ENCODE assay signal across 8 cellular contexts in genomic region chr9:17810728-17811634, GRCh38.
A peak's percentile ranks its signal among the peaks of the same experiment; 100 is the strongest.
DNase-seq lines count a peak whose midpoint lies in the region; ATAC-seq, FAIRE-seq and TF ChIP-seq lines count a peak whose summit lies in the region.

No MANE protein-coding gene starts in this region.

- POLR2A ChIA-PET in H1 (lab: Charles Lee; ENCODE audit: partially characterized antibody) = no interaction called here

- peak; percentile 93 for TF ChIP-seq CTCF in D721Med (IDR thresholded peaks at IDR 0.05; ENCODE audit: insufficient read depth, missing control alignments)
- TF ChIP-seq CTCF in MM.1S (IDR thresholded peaks at IDR 0.05; ENCODE audit: low read length) = peak; percentile 63
- peak in 2 of 3 experiments; percentile 63 to 79; a peak in 3 of 4 replicates for TF ChIP-seq CTCF in H1 (IDR thresholded peaks at IDR 0.05; ENCODE audit: control extremely low read depth in 1 of 3, insufficient read depth in 1 of 3, low read depth in 1 of 3, low read length in 3 of 3)
- peak; percentile 18 to 72 (median 61) for TF ChIP-seq CTCF in upper lobe of left lung (IDR thresholded peaks at IDR 0.05)

- ATAC-seq in GM19452 (IDR thresholded peaks at IDR 0.05; ENCODE audit: unreplicated experiment) = peak; percentile 59
- peak in 1 of 2 donors; percentile 76 for ATAC-seq in upper lobe of left lung (ENCODE audit: low FRiP score in 2 of 2)

- H4K91ac ChIP-seq in H1 (replicated peaks; ENCODE audit: insufficient read length, low read length) = no peak overlapping the region

- no peak overlapping the region for H3K9ac ChIP-seq in MM.1S (ENCODE audit: low read length)
- H3K9ac ChIP-seq in SK-N-MC (ENCODE audit: insufficient read length) = no peak overlapping the region
- no peak overlapping the region for H3K9ac ChIP-seq in H1 (replicated peaks in 1 of 4; ENCODE audit: extremely low read depth in 1 of 4, low read depth in 3 of 4, low read length in 3 of 4)

- H3F3A ChIP-seq in MM.1S (ENCODE audit: insufficient read depth, low read length) = no peaks in the 10 kb centered on the region

- H2AK5ac ChIP-seq in H1 (ENCODE audit: low read depth, low read length) = no peak overlapping the region

- H3K79me2 ChIP-seq in MM.1S (ENCODE audit: low read length) = no peaks in the 10 kb centered on the region
- no peaks in the 10 kb centered on the region for H3K79me2 ChIP-seq in H1 (ENCODE audit: control insufficient read depth in 1 of 2, insufficient read depth in 2 of 2, low read length in 2 of 2)

- H3K9me2 ChIP-seq in MM.1S (replicated peaks; ENCODE audit: insufficient read depth, low read length) = no peaks in the 10 kb centered on the region

- H4K5ac ChIP-seq in H1 (ENCODE audit: insufficient read length, low read depth, low read length) = no peak overlapping the region

- H3K27me3 ChIP-seq in MM.1S (replicated peaks; ENCODE audit: insufficient read depth, low read length) (no peaks in the 10 kb centered on the region), H1 (replicated peaks in 1 of 4; ENCODE audit: control insufficient read depth in 3 of 4, extremely low read depth in 1 of 4, insufficient read depth in 3 of 4, low read length in 3 of 4) (no peaks in the 10 kb centered on the region), upper lobe of left lung (no peaks in the 10 kb centered on the region)

- H3K14ac ChIP-seq in H1 (ENCODE audit: insufficient read length) = no peak overlapping the region

- H3K4me1 ChIP-seq in MM.1S (ENCODE audit: low read length) (0 out of 2 replicates have a peak, but pooled peaks cover 5% of the 10 kb centered on the region), H1 (replicated peaks in 1 of 4; ENCODE audit: control insufficient read depth in 3 of 4, insufficient read depth in 4 of 4, low read length in 3 of 4) (peaks cover 0 to 3% (median under 1%) of the 10 kb centered on the region in 4 experiments; a peak in 1 of 7 replicates), upper lobe of left lung (no peaks in the 10 kb centered on the region)

- TF ChIP-seq POLR2A in H1 (IDR thresholded peaks at IDR 0.05; ENCODE audit: control extremely low read depth in 1 of 2, low read depth in 2 of 2, low read length in 2 of 2) (no peak), upper lobe of left lung (IDR thresholded peaks at IDR 0.05) (no peak)

- H4K20me1 ChIP-seq in MM.1S (ENCODE audit: insufficient read depth, low read length) (no peaks in the 10 kb centered on the region), H1 (replicated peaks in 1 of 2; ENCODE audit: control insufficient read depth in 1 of 2, insufficient read depth in 2 of 2, low read length in 2 of 2) (no peaks in the 10 kb centered on the region)

- no peak overlapping the region for H2BK5ac ChIP-seq in H1 (ENCODE audit: low read depth, low read length)

- no peaks in the 10 kb centered on the region for H3K79me1 ChIP-seq in H1 (ENCODE audit: low read depth, low read length)

- H4K8ac ChIP-seq in H1 (ENCODE audit: extremely low read depth, insufficient read depth, low read length) = no peak overlapping the region

- no peaks in the 10 kb centered on the region for H3K36me3 ChIP-seq in MM.1S (replicated peaks; ENCODE audit: insufficient read depth, low read length)
- H3K36me3 ChIP-seq in SK-N-MC (ENCODE audit: insufficient read depth, low read length) = no peaks in the 10 kb centered on the region
- no peaks in the 10 kb centered on the region for H3K36me3 ChIP-seq in H1 (ENCODE audit: control insufficient read depth in 2 of 4, insufficient read depth in 4 of 4, low read length in 3 of 4)
- no peaks in the 10 kb centered on the region for H3K36me3 ChIP-seq in upper lobe of left lung

- H2AFZ ChIP-seq in MM.1S (ENCODE audit: low read length) = no peak overlapping the region
- H2AFZ ChIP-seq in H1 (ENCODE audit: low read length) = peak overlapping the region; percentile 63

- no peak overlapping the region for H2BK12ac ChIP-seq in H1 (ENCODE audit: low read depth, low read length)

- H2BK15ac ChIP-seq in H1 (ENCODE audit: low read length) = no peak overlapping the region

- H2BK20ac ChIP-seq in H1 (ENCODE audit: low read length) = no peak overlapping the region

- H3K56ac ChIP-seq in H1 (replicated peaks; ENCODE audit: insufficient read length, low read depth, low read length) = no peak overlapping the region

- no peak overlapping the region for H3K27ac ChIP-seq in MM.1S (ENCODE audit: low read length)
- no peak overlapping the region for H3K27ac ChIP-seq in SK-N-MC
- no peak overlapping the region for H3K27ac ChIP-seq in H1 (ENCODE audit: low read depth, low read length)
- H3K27ac ChIP-seq in upper lobe of left lung = no peak overlapping the region

- TF ChIP-seq EP300 in H1 (IDR thresholded peaks at IDR 0.05; ENCODE audit: borderline replicate concordance in 1 of 2, low read depth in 2 of 2, low read length in 2 of 2) (no peak), upper lobe of left lung (IDR thresholded peaks at IDR 0.05) (no peak)

- DNase-seq in D721Med (ENCODE audit: insufficient read length, low spot score) (no peak), MM.1S (peak; percentile 41), SK-N-MC (ENCODE audit: low read depth, low spot score) (peak; percentile 37), H1 (ENCODE audit: low read depth in 1 of 2, low spot score in 2 of 2) (no peak), myocyte (ENCODE audit: low read depth) (peak; percentile 80), upper lobe of left lung (peak in 1 of 2 donors; percentile 32), GF-D8 (lab: John Stamatoyannopoulos, UW) (no peak)

- no peak overlapping the region for H3K18ac ChIP-seq in H1 (ENCODE audit: extremely low read depth, low read length)

- CTCF ChIA-PET in H1 (lab: Charles Lee; ENCODE audit: partially characterized antibody) = interaction anchor here (0.7 to 9.6 kb wide), 49 partner anchors 8 to 1216 kb away, joined by 3 to 217 read pairs (median 5); no protein-coding TSS in a partner anchor

- H3K4me3 ChIP-seq in MM.1S (ENCODE audit: low read length) = no peak overlapping the region
- H3K4me3 ChIP-seq in SK-N-MC = no peak overlapping the region
- peak overlapping the region in 1 of 4 experiments; percentile 44; a peak in 1 of 8 replicates for H3K4me3 ChIP-seq in H1 (ENCODE audit: extremely low read depth in 1 of 4, insufficient read depth in 2 of 4, low read depth in 3 of 4, low read length in 4 of 4)
- no peak overlapping the region for H3K4me3 ChIP-seq in upper lobe of left lung

- H3K23ac ChIP-seq in H1 (ENCODE audit: insufficient read length) = no peak overlapping the region

- H3K4me2 ChIP-seq in MM.1S (ENCODE audit: low read depth, low read length) = no peak overlapping the region
- peak overlapping the region in 1 of 2 experiments; percentile 60; a peak in 2 of 4 replicates for H3K4me2 ChIP-seq in H1 (ENCODE audit: insufficient read depth in 1 of 2, low read depth in 2 of 2, low read length in 2 of 2)

- H2BK120ac ChIP-seq in H1 (replicated peaks; ENCODE audit: low read depth, low read length) = no peak overlapping the region

- no peaks in the 10 kb centered on the region for H3K23me2 ChIP-seq in H1 (ENCODE audit: low read depth, low read length)

- no peaks in the 10 kb centered on the region for H3K9me3 ChIP-seq in MM.1S (replicated peaks; ENCODE audit: insufficient read depth, low read length)
- no peaks in the 10 kb centered on the region for H3K9me3 ChIP-seq in SK-N-MC (ENCODE audit: low read depth, low read length)
- H3K9me3 ChIP-seq in H1 (ENCODE audit: insufficient read depth in 2 of 2, low read depth in 1 of 2, low read length in 1 of 2) = no peaks in the 10 kb centered on the region
- H3K9me3 ChIP-seq in upper lobe of left lung = no peaks in the 10 kb centered on the region

- 43% methylated on average over 14 of the region's 14 CpGs; no CpG with 5 or more reads in 1 of the 2 experiments for WGBS in H1 (ENCODE audit: extremely low coverage in 1 of 2, insufficient coverage in 1 of 2, insufficient read length in 1 of 2, insufficient replicate concordance in 2 of 2, low coverage in 1 of 2, low lambda C conversion rate in 2 of 2, missing lambda C conversion rate in 1 of 2), 2 experiments
- 22 to 26% methylated on average over 14 of the region's 14 CpGs for WGBS in upper lobe of left lung, 2 donors

- TF ChIP-seq RAD21 in H1 (IDR thresholded peaks at IDR 0.05 in 1 of 2, conservative IDR thresholded peaks at IDR 0.05 in 1 of 2; ENCODE audit: low read depth in 2 of 2, low read length in 2 of 2) = peak; percentile 87 to 92

- FAIRE-seq in D721Med (lab: Jason Lieb, UNC) = no peak
- FAIRE-seq in H1 (lab: Jason Lieb, UNC) = peak; percentile 58

- peak overlapping the region; percentile 70 for H3K4ac ChIP-seq in H1 (replicated peaks; ENCODE audit: insufficient read length, low read depth, low read length)

TF ChIP-seq in H1, 55 proteins besides CTCF, POLR2A, EP300 and RAD21:
- no peak for TF ChIP-seq RBBP5 (IDR thresholded peaks at IDR 0.05; ENCODE audit: borderline replicate concordance, low read depth, low read length)
- no peak for TF ChIP-seq GABPA (IDR thresholded peaks at IDR 0.05; ENCODE audit: borderline replicate concordance, insufficient read depth, low read length)
- no peak for TF ChIP-seq CHD1 (IDR thresholded peaks at IDR 0.05; ENCODE audit: low read depth, low read length)
- no peak for TF ChIP-seq PHF8 (conservative IDR thresholded peaks at IDR 0.05; ENCODE audit: low read depth, low read length)
- no peak for TF ChIP-seq NANOG (IDR thresholded peaks at IDR 0.05; ENCODE audit: insufficient read depth, low read depth, low read length, poor library complexity, severe bottlenecking)
- TF ChIP-seq CEBPB (IDR thresholded peaks at IDR 0.05; ENCODE audit: low read depth, low read length) = no peak
- TF ChIP-seq SIX5 (IDR thresholded peaks at IDR 0.05; ENCODE audit: low read depth, low read length) = no peak
- TF ChIP-seq HDAC6 (IDR thresholded peaks at IDR 0.05; ENCODE audit: low read depth, low read length) = no peak
- no peak for TF ChIP-seq ATF3 (IDR thresholded peaks at IDR 0.05; ENCODE audit: insufficient read depth, low read depth, low read length)
- no peak for TF ChIP-seq ZNF274 (IDR thresholded peaks at IDR 0.05; ENCODE audit: borderline replicate concordance, extremely low read depth, low read length)
- TF ChIP-seq POU5F1 (IDR thresholded peaks at IDR 0.05; ENCODE audit: low read depth, low read length) = no peak
- no peak for TF ChIP-seq TAF1 (IDR thresholded peaks at IDR 0.05; ENCODE audit: low read depth, low read length)
- TF ChIP-seq RXRA (IDR thresholded peaks at IDR 0.05; ENCODE audit: insufficient read depth, low read depth, low read length) = no peak
- TF ChIP-seq POLR2AphosphoS5 (IDR thresholded peaks at IDR 0.05; ENCODE audit: low read depth, low read length) = no peak
- no peak for TF ChIP-seq TBP (IDR thresholded peaks at IDR 0.05; ENCODE audit: low read depth, low read length)
- no peak for TF ChIP-seq KDM4A (IDR thresholded peaks at IDR 0.05; ENCODE audit: low read depth, low read length, severe bottlenecking)
- TF ChIP-seq EGR1 (IDR thresholded peaks at IDR 0.05; ENCODE audit: borderline replicate concordance, low read depth, low read length) = no peak

Comparison
In these comparisons a context has a peak if more than half of its experiments do, and no peak if none do; other contexts are left out.
1. DNase-seq: peak in MM.1S (single experiment), SK-N-MC (single experiment) and myocyte (single experiment); none in D721Med (single experiment), H1 (0 of 2) and GF-D8 (single experiment).
2. Peak in every context shown above with its lines, with median percentiles within 50 percentile points of each other: CTCF ChIP-seq.